8 cellular contexts compared by ENCODE assay signal in the genomic region with DNA sequence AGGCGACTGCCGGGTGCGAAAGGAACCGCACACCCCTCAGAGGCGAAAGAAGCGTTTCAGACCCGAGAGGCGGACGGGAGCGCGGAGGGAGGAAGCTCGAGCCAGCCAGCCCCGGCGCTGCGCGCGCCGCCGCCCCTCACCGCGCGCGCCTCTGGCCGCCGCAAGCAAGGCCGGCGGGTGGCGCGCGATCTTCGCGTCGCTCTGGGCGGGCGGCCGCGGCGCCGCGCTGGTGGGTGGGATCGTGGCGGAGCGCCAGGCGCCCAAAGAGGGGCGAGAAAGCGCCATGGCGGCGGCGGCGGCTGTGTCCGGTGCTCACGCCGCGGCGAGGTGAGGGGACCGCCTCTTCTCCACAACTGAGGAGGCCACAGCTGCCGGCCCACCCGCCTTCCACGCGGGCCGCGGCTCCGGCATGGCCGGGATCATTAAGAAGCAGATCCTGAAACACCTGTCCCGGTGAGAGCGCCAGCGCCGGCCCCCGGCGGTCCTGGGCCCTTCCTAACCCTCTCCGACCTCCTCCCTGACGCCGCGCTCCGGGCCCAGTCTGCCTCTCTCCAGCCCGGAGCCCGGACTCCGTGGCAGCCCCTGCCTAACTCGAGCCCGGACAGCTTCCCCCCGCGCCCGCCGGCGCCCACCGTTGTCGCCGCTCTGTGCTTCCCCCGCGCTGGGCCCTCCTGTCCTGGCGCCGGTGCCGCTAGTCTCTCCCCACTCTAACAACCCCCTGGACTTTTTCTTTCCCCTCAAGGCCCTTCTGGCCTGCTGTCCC.
A peak's percentile ranks its signal among the peaks of the same experiment; 100 is the strongest.
DNase-seq lines count a peak whose midpoint lies in the region; ATAC-seq lines count a peak whose summit lies in the region.

A gene with protein sequence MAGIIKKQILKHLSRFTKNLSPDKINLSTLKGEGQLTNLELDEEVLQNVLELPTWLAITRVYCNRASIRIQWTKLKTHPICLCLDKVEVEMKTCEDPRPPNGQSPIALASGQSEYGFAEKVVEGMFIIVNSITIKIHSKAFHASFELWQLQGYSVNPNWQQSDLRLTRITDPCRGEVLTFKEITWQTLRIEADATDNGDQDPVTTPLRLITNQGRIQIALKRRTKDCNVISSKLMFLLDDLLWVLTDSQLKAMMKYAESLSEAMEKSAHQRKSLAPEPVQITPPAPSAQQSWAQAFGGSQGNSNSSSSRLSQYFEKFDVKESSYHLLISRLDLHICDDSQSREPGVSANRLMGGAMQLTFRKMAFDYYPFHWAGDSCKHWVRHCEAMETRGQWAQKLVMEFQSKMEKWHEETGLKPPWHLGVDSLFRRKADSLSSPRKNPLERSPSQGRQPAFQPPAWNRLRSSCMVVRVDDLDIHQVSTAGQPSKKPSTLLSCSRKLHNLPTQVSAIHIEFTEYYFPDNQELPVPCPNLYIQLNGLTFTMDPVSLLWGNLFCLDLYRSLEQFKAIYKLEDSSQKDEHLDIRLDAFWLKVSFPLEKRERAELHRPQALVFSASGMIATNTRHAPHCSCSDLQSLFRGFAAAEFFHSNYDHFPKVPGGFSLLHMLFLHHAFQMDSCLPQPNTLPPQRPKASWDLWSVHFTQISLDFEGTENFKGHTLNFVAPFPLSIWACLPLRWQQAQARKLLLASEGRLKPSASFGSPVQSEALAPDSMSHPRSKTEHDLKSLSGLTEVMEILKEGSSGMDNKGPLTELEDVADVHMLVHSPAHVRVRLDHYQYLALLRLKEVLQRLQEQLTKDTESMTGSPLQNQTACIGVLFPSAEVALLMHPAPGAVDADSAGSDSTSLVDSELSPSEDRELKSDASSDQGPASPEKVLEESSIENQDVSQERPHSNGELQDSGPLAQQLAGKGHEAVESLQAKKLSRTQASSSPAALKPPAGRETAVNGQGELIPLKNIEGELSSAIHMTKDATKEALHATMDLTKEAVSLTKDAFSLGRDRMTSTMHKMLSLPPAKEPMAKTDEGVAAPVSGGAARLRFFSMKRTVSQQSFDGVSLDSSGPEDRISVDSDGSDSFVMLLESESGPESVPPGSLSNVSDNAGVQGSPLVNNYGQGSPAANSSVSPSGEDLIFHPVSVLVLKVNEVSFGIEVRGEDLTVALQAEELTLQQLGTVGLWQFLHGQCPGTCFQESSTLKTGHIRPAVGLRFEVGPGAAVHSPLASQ (N-terminal part only) (plus strand): TSS at position 242 of the 763 bp plus-strand sequence. CDS start 168 bp downstream, at position 410.

- ATAC-seq in GM18861 (IDR thresholded peaks at IDR 0.05; ENCODE audit: unreplicated experiment) (peak; percentile 66), HG03108 (IDR thresholded peaks at IDR 0.05; ENCODE audit: unreplicated experiment) (peak; percentile 83)

- peaks cover 16% of the 10 kb centered on the region for H3K4me1 ChIP-seq in ACC112 (ENCODE audit: control insufficient read depth, insufficient read depth, low read length, unreplicated experiment)

- no peaks in the 10 kb centered on the region for H3K36me3 ChIP-seq in ACC112 (ENCODE audit: insufficient read depth, low read length)

- H3K27me3 ChIP-seq in ACC112 (ENCODE audit: insufficient read depth, low read length) = no peaks in the 10 kb centered on the region

- H3K4me3 ChIP-seq in ACC112 (ENCODE audit: low read depth, low read length) = peak within 1 kb of the TSS; percentile 97

- peak within 1 kb of the TSS; percentile 100 for H2AFZ ChIP-seq in ACC112 (ENCODE audit: low read length, unreplicated experiment)

- DNase-seq in NCI-H345 (lab: John Stamatoyannopoulos, UW) (peak; percentile 85), left kidney (ENCODE audit: low read depth, low spot score) (peak; percentile 94)
- peak; percentile 55 to 56 for DNase-seq in activated CD4-positive, alpha-beta T cell treated with anti-CD3 and anti-CD28 coated beads for 24 hours (ENCODE audit: low read depth in 2 of 2)
- peak; percentile 75 to 79 for DNase-seq in stimulated activated CD4-positive, alpha-beta T cell treated with anti-CD3 and anti-CD28 coated beads, Interleukin-2, amount 100 ng/mL, for 24 hours

- peak within 1 kb of the TSS; percentile 27 for H3K27ac ChIP-seq in ACC112 (ENCODE audit: low read depth, low read length)
- peak within 1 kb of the TSS; percentile 88 for H3K27ac ChIP-seq in cingulate gyrus (ENCODE audit: low read depth, low read length)

- H3K79me2 ChIP-seq in ACC112 (ENCODE audit: control insufficient read depth, insufficient read depth, low read length, unreplicated experiment) = peaks cover 10% of the 10 kb centered on the region

Comparison
In these comparisons a context has a peak if more than half of its experiments do, and no peak if none do; other contexts are left out.
1. Peak in every context shown above with its lines: DNase-seq, ATAC-seq, H3K4me3 ChIP-seq and H3K27ac ChIP-seq.